In genomic region chr7:77442631-77443420, GRCh38 we compare ENCODE assay signal across 17 cellular contexts. TPM values are rescaled to one million over a fixed set of nuclear protein-coding genes. Genes with fewer than 3 reads are reported as not detected.
DNase-seq lines count a peak whose midpoint lies in the region; ATAC-seq and TF ChIP-seq lines count a peak whose summit lies in the region.
"Had no signal": no experiment of that assay in that cellular context is flagged by ENCODE, and none has a peak within 500 bp of the region (broad histone marks: within the 10 kb centered on the region; RNA-seq: fewer than 3 reads in every experiment).

No MANE protein-coding gene starts in this region.

- no peak overlapping the region for H3K27ac ChIP-seq in Peyer's patch
- H3K27ac ChIP-seq: prostate gland, upper lobe of right lung had no signal

- H3K4me3 ChIP-seq in foreskin fibroblast (ENCODE audit: low read depth in 1 of 2, low read length in 2 of 2) (no peak overlapping the region), Peyer's patch (no peak overlapping the region)
- H3K4me3 ChIP-seq: prostate gland, upper lobe of right lung had no signal

- no peaks in the 10 kb centered on the region for H3K4me1 ChIP-seq in Peyer's patch
- H3K4me1 ChIP-seq: prostate gland had no signal

- H3K4me1 Mint-ChIP-seq in stimulated activated naive CD8-positive, alpha-beta T cell treated with anti-CD3 and anti-CD28 coated beads, Interleukin-15, amount 100 ng/mL, for 72 hours = peaks cover 6% of the 10 kb centered on the region
- no peaks in the 10 kb centered on the region for H3K4me1 Mint-ChIP-seq in stimulated activated effector memory CD8-positive, alpha-beta T cell treated with anti-CD3 and anti-CD28 coated beads, Interleukin-12 subunit alpha, Interleukin-12 subunit beta, amount 100 ng/mL, for 72 hours

- peak overlapping the region; percentile 24 to 84 for H3K27ac Mint-ChIP-seq in stimulated activated naive CD8-positive, alpha-beta T cell treated with anti-CD3 and anti-CD28 coated beads, Interleukin-15, amount 100 ng/mL, for 72 hours
- H3K27ac Mint-ChIP-seq in stimulated activated effector memory CD8-positive, alpha-beta T cell treated with anti-CD3 and anti-CD28 coated beads, Interleukin-12 subunit alpha, Interleukin-12 subunit beta, amount 100 ng/mL, for 72 hours = no peak overlapping the region

- TF ChIP-seq CTCF in foreskin fibroblast (IDR thresholded peaks at IDR 0.05; ENCODE audit: low read depth, low read length) (no peak), GM20000 (IDR thresholded peaks at IDR 0.05; ENCODE audit: extremely low read depth, missing control alignments) (no peak), Peyer's patch (IDR thresholded peaks at IDR 0.05) (no peak)

- no peaks in the 10 kb centered on the region for H3K9me3 Mint-ChIP-seq in stimulated activated naive CD8-positive, alpha-beta T cell treated with anti-CD3 and anti-CD28 coated beads, Interleukin-15, amount 100 ng/mL, for 72 hours
- no peaks in the 10 kb centered on the region for H3K9me3 Mint-ChIP-seq in stimulated activated effector memory CD8-positive, alpha-beta T cell treated with anti-CD3 and anti-CD28 coated beads, Interleukin-12 subunit alpha, Interleukin-12 subunit beta, amount 100 ng/mL, for 72 hours

- DNase-seq in stimulated activated naive CD8-positive, alpha-beta T cell treated with anti-CD3 and anti-CD28 coated beads, Interleukin-15, amount 100 ng/mL, for 72 hours = no peak
- no peak for DNase-seq in stimulated activated naive CD8-positive, alpha-beta T cell treated with anti-CD3 and anti-CD28 coated beads, Interleukin-15, Interleukin-2, amounts not matched to agents 100 U/mL and 50 U/mL, for 24 hours
- DNase-seq in foreskin fibroblast (peak; percentile 68 to 78), ecto neural progenitor cell (ENCODE audit: low spot score) (no peak), GM20000 (ENCODE audit: low spot score) (no peak), Peyer's patch (no peak)
- no peak for DNase-seq in stimulated activated effector memory CD8-positive, alpha-beta T cell treated with anti-CD3 and anti-CD28 coated beads, Interleukin-12 subunit alpha, Interleukin-12 subunit beta, amount 100 ng/mL, for 72 hours (ENCODE audit: low spot score in 2 of 2)
- DNase-seq: activated naive CD4-positive, alpha-beta T cell; cerebellar nuclear complex; midbrain; NCI-H1417; NCI-H526 treated with DMSO at 0.1 percent for 48 hours; stimulated activated CD8-positive, alpha-beta memory T cell treated with anti-CD3 and anti-CD28 coated beads, Interleukin-4, amount 100 ng/mL, for 48 hours; upper lobe of right lung had no signal

- no peak overlapping the region for H3K4me3 Mint-ChIP-seq in stimulated activated naive CD8-positive, alpha-beta T cell treated with anti-CD3 and anti-CD28 coated beads, Interleukin-15, amount 100 ng/mL, for 72 hours
- H3K4me3 Mint-ChIP-seq in stimulated activated effector memory CD8-positive, alpha-beta T cell treated with anti-CD3 and anti-CD28 coated beads, Interleukin-12 subunit alpha, Interleukin-12 subunit beta, amount 100 ng/mL, for 72 hours = no peak overlapping the region

- no peaks in the 10 kb centered on the region for H3K36me3 Mint-ChIP-seq in stimulated activated effector memory CD8-positive, alpha-beta T cell treated with anti-CD3 and anti-CD28 coated beads, Interleukin-12 subunit alpha, Interleukin-12 subunit beta, amount 100 ng/mL, for 72 hours

- no peaks in the 10 kb centered on the region for H3K27me3 ChIP-seq in Peyer's patch
- H3K27me3 ChIP-seq: upper lobe of right lung had no signal

- no peak for ATAC-seq in stimulated activated naive CD8-positive, alpha-beta T cell treated with anti-CD3 and anti-CD28 coated beads, Interleukin-15, amount 100 ng/mL, for 72 hours
- no peak for ATAC-seq in stimulated activated naive CD8-positive, alpha-beta T cell treated with anti-CD3 and anti-CD28 coated beads, Interleukin-15, Interleukin-2, amounts not matched to agents 100 U/mL and 50 U/mL, for 24 hours
- ATAC-seq in SK-N-SH treated with all-trans-retinoic acid at 6 μM for 48 hours = peak; percentile 36; the same call in 1 of the 3 replicates
- peak; percentile 55 for ATAC-seq in stimulated activated effector memory CD8-positive, alpha-beta T cell treated with anti-CD3 and anti-CD28 coated beads, Interleukin-12 subunit alpha, Interleukin-12 subunit beta, amount 100 ng/mL, for 72 hours
- ATAC-seq: Right ventricle myocardium inferior, upper lobe of right lung had no signal

- no peak for TF ChIP-seq POLR2A in Peyer's patch (IDR thresholded peaks at IDR 0.05)

- H3K27me3 Mint-ChIP-seq in stimulated activated naive CD8-positive, alpha-beta T cell treated with anti-CD3 and anti-CD28 coated beads, Interleukin-15, amount 100 ng/mL, for 72 hours = no peaks in the 10 kb centered on the region

- no peaks in the 10 kb centered on the region for H3K9me3 ChIP-seq in Peyer's patch
- H3K9me3 ChIP-seq: prostate gland, upper lobe of right lung had no signal

- no peaks in the 10 kb centered on the region for H3K36me3 ChIP-seq in Peyer's patch
- H3K36me3 ChIP-seq: prostate gland, upper lobe of right lung had no signal

TF ChIP-seq in SK-N-SH treated with all-trans-retinoic acid at 6 μM for 48 hours, 23 proteins besides CTCF, POLR2A, EP300 and RAD21 (continues in another document):
- TF ChIP-seq BACH2 (CRISPR knock-in tag; IDR thresholded peaks at IDR 0.05; ENCODE audit: borderline replicate concordance) (no peak), CSRNP3 (CRISPR knock-in tag; IDR thresholded peaks at IDR 0.05) (no peak), ESRRG (CRISPR knock-in tag; IDR thresholded peaks at IDR 0.05) (no peak), POU6F1 (CRISPR knock-in tag; IDR thresholded peaks at IDR 0.05; ENCODE audit: borderline replicate concordance, low read depth) (no peak), ZNF8 (CRISPR knock-in tag; IDR thresholded peaks at IDR 0.05) (no peak), ARNTL (CRISPR knock-in tag; IDR thresholded peaks at IDR 0.05; ENCODE audit: borderline replicate concordance, low read depth) (no peak), PPARA (CRISPR knock-in tag; IDR thresholded peaks at IDR 0.05; ENCODE audit: borderline replicate concordance) (no peak), OSR1 (CRISPR knock-in tag; IDR thresholded peaks at IDR 0.05) (no peak), ZFP3 (CRISPR knock-in tag; IDR thresholded peaks at IDR 0.05) (no peak), ZNF70 (CRISPR knock-in tag; IDR thresholded peaks at IDR 0.05) (no peak)
- TF ChIP-seq, protein P1, sequence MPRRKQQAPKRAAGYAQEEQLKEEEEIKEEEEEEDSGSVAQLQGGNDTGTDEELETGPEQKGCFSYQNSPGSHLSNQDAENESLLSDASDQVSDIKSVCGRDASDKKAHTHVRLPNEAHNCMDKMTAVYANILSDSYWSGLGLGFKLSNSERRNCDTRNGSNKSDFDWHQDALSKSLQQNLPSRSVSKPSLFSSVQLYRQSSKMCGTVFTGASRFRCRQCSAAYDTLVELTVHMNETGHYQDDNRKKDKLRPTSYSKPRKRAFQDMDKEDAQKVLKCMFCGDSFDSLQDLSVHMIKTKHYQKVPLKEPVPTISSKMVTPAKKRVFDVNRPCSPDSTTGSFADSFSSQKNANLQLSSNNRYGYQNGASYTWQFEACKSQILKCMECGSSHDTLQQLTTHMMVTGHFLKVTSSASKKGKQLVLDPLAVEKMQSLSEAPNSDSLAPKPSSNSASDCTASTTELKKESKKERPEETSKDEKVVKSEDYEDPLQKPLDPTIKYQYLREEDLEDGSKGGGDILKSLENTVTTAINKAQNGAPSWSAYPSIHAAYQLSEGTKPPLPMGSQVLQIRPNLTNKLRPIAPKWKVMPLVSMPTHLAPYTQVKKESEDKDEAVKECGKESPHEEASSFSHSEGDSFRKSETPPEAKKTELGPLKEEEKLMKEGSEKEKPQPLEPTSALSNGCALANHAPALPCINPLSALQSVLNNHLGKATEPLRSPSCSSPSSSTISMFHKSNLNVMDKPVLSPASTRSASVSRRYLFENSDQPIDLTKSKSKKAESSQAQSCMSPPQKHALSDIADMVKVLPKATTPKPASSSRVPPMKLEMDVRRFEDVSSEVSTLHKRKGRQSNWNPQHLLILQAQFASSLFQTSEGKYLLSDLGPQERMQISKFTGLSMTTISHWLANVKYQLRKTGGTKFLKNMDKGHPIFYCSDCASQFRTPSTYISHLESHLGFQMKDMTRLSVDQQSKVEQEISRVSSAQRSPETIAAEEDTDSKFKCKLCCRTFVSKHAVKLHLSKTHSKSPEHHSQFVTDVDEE (CRISPR knock-in tag; IDR thresholded peaks at IDR 0.05) = no peak

RNA-seq across cellular contexts. Expression of gene GSAP, which starts 26.7 kb away (rescaled TPM):
- total RNA-seq in Peyer's patch = 10 to 100 TPM in 3 of 4 donors, 1 to 10 TPM in 1; 6.8 to 70.1 (median 28.7) TPM

Comparison
In these comparisons a context has a peak if more than half of its experiments do, and no peak if none do; other contexts are left out.
1. ATAC-seq: peak in SK-N-SH treated with all-trans-retinoic acid at 6 μM for 48 hours (single experiment) and stimulated activated effector memory CD8-positive, alpha-beta T cell treated with anti-CD3 and anti-CD28 coated beads, Interleukin-12 subunit alpha, Interleukin-12 subunit beta, amount 100 ng/mL, for 72 hours (single experiment); none in stimulated activated naive CD8-positive, alpha-beta T cell treated with anti-CD3 and anti-CD28 coated beads, Interleukin-15, amount 100 ng/mL, for 72 hours (single experiment) and stimulated activated naive CD8-positive, alpha-beta T cell treated with anti-CD3 and anti-CD28 coated beads, Interleukin-15, Interleukin-2, amounts not matched to agents 100 U/mL and 50 U/mL, for 24 hours (single experiment).
2. DNase-seq: peak in foreskin fibroblast (2 of 2); none in stimulated activated naive CD8-positive, alpha-beta T cell treated with anti-CD3 and anti-CD28 coated beads, Interleukin-15, amount 100 ng/mL, for 72 hours (0 of 2), stimulated activated naive CD8-positive, alpha-beta T cell treated with anti-CD3 and anti-CD28 coated beads, Interleukin-15, Interleukin-2, amounts not matched to agents 100 U/mL and 50 U/mL, for 24 hours (single experiment), stimulated activated effector memory CD8-positive, alpha-beta T cell treated with anti-CD3 and anti-CD28 coated beads, Interleukin-12 subunit alpha, Interleukin-12 subunit beta, amount 100 ng/mL, for 72 hours (0 of 2), ecto neural progenitor cell (single experiment), GM20000 (single experiment) and Peyer's patch (0 of 3).